Comparison of ENCODE assay signal across 10 cellular contexts in the genomic region with DNA sequence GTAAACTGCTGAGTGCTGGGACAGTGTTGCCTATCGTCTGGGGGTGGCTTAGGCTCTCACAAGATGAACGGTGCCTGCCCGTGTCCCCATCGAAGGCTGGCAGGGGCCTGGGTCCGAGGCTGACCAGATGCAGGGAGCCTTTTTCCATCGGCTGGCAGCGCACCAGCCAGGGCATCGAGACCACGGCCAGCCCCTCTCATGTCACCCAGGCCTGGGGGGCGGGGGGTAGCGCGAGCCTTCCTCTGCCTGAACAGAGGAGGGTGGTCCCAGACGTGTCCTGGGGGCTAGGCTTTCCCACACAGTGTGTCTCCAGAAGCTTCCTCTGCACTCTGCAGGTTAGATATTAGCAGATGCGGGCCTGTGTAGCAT. TPM values are rescaled to one million over a fixed set of nuclear protein-coding genes. Genes with fewer than 3 reads are reported as not detected.
A peak's percentile ranks its signal among the peaks of the same experiment; 100 is the strongest.
DNase-seq lines count a peak whose midpoint lies in the region; ATAC-seq and TF ChIP-seq lines count a peak whose summit lies in the region.
"Had no signal": no experiment of that assay in that cellular context is flagged by ENCODE, and none has a peak within 500 bp of the region (broad histone marks: within the 10 kb centered on the region; RNA-seq: fewer than 3 reads in every experiment).

No MANE protein-coding gene starts in this region.

- H4K20me1 ChIP-seq in DOHH2 (ENCODE audit: control insufficient read depth, insufficient read depth, low read depth, low read length): no peaks in the 10 kb centered on the region

- ATAC-seq in HG03442 (IDR thresholded peaks at IDR 0.05; ENCODE audit: unreplicated experiment) (peak; percentile 4), foreskin keratinocyte (no peak)

- peak overlapping the region; percentile 97 for H3K4me2 ChIP-seq in DOHH2 (ENCODE audit: low read length)

- H3K9me3 ChIP-seq in DOHH2 (ENCODE audit: control insufficient read depth, insufficient read depth, low read length) (no peaks in the 10 kb centered on the region), colonic mucosa (no peaks in the 10 kb centered on the region), neutrophil (no peaks in the 10 kb centered on the region)

- H3K27ac ChIP-seq in DOHH2 (ENCODE audit: low read depth, low read length) (peak overlapping the region; percentile 68), colonic mucosa (peak overlapping the region; percentile 71), neutrophil (peak overlapping the region; percentile 99), foreskin keratinocyte (no peak overlapping the region)
- H3K27ac ChIP-seq: VCaP had no signal

- peak overlapping the region; percentile 55 to 80 for H3K9ac ChIP-seq in colonic mucosa (ENCODE audit: low read depth in 2 of 2, low read length in 2 of 2)

- DNase-seq in colonic mucosa: no peak
- no peak for DNase-seq in GM20000 (ENCODE audit: low spot score)
- DNase-seq in cerebellum (ENCODE audit: low spot score): no peak
- DNase-seq in hippocampal formation (lab: John Stamatoyannopoulos, UW): no peak
- no peak for DNase-seq in foreskin keratinocyte
- DNase-seq: DMS53 had no signal

- H3K4me1 ChIP-seq in DOHH2 (ENCODE audit: control insufficient read depth, low read length) (peaks cover 48% of the 10 kb centered on the region), colonic mucosa (no peaks in the 10 kb centered on the region), neutrophil (ENCODE audit: control insufficient read depth in 1 of 2, insufficient read depth in 1 of 2, low read depth in 1 of 2, low read length in 1 of 2) (peaks cover 75 to 86% of the 10 kb centered on the region in 2 experiments), foreskin keratinocyte (no peaks in the 10 kb centered on the region)

- H3K36me3 ChIP-seq in DOHH2 (ENCODE audit: control insufficient read depth, low read length) (no peaks in the 10 kb centered on the region; the same call in 1 of the 2 replicates), colonic mucosa (no peaks in the 10 kb centered on the region), neutrophil (peaks cover 26% of the 10 kb centered on the region)

- H3K27me3 ChIP-seq in DOHH2 (ENCODE audit: control insufficient read depth, low read length) (no peaks in the 10 kb centered on the region), colonic mucosa (no peaks in the 10 kb centered on the region), neutrophil (no peaks in the 10 kb centered on the region), foreskin keratinocyte (no peaks in the 10 kb centered on the region)

- TF ChIP-seq CTCF in DOHH2 (IDR thresholded peaks at IDR 0.05; ENCODE audit: low read depth, low read length, poor library complexity, severe bottlenecking): no peak
- TF ChIP-seq CTCF in colonic mucosa (IDR thresholded peaks at IDR 0.05): no peak
- TF ChIP-seq CTCF in neutrophil (IDR thresholded peaks at IDR 0.05): no peak
- TF ChIP-seq CTCF in GM20000 (IDR thresholded peaks at IDR 0.05; ENCODE audit: extremely low read depth, missing control alignments): no peak
- no peak for TF ChIP-seq CTCF in foreskin keratinocyte (conservative IDR thresholded peaks at IDR 0.05)

- H3K4me3 ChIP-seq in DOHH2 (ENCODE audit: low read length): peak overlapping the region; percentile 78
- peak overlapping the region; percentile 32 for H3K4me3 ChIP-seq in colonic mucosa
- peak overlapping the region; percentile 89 to 99 for H3K4me3 ChIP-seq in neutrophil (ENCODE audit: low read depth in 1 of 2, low read length in 1 of 2)

- peaks cover 43% of the 10 kb centered on the region for H3K79me2 ChIP-seq in DOHH2 (ENCODE audit: control insufficient read depth, low read length)

- no peaks in the 10 kb centered on the region for H3K9me2 ChIP-seq in DOHH2 (replicated peaks; ENCODE audit: control insufficient read depth, low read length)

- H3F3A ChIP-seq in DOHH2 (ENCODE audit: control insufficient read depth, insufficient read depth): no peaks in the 10 kb centered on the region

- intact Hi-C loops in colonic mucosa (cut with DNase I): no loop called here

RNA-seq across cellular contexts. Expression of a gene that starts 17.3 kb away (rescaled TPM):
- total RNA-seq in colonic mucosa: 1 to 10 TPM; 1.8 to 2.3 TPM
- 1.5 TPM for total RNA-seq in cerebellum
- total RNA-seq in foreskin keratinocyte: 0.11 and 0.20 TPM in 2 replicates
- 0.08 and 0.13 TPM in 2 replicates for polyA plus RNA-seq in foreskin keratinocyte

Comparison
In these comparisons a context has a peak if more than half of its experiments do, and no peak if none do; other contexts are left out.
1. H3K4me3 ChIP-seq: peak in every context shown above with its lines; median percentile 94 in neutrophil; 78 in DOHH2; 32 in colonic mucosa.